9 cellular contexts compared by ENCODE assay signal in genomic region chr2:27736031-27736889, GRCh38. TPM values are rescaled to one million over a fixed set of nuclear protein-coding genes. Genes with fewer than 3 reads are reported as not detected.
DNase-seq lines count a peak whose midpoint lies in the region; ATAC-seq, FAIRE-seq and TF ChIP-seq lines count a peak whose summit lies in the region.
"Had no signal": no experiment of that assay in that cellular context is flagged by ENCODE, and none has a peak within 500 bp of the region (broad histone marks: within the 10 kb centered on the region; RNA-seq: fewer than 3 reads in every experiment).

No MANE protein-coding gene starts in this region.

- peak overlapping the region; percentile 10 for H3K18ac ChIP-seq in IMR-90 (ENCODE audit: low read depth, low read length)

- in situ Hi-C loops in IMR-90 (cut with MboI; ENCODE audit: low sequenced_read_pairs): no loop called here

- BruUV-seq in IMR-90 (replicated peaks; lab: Mats Ljungman, UMichigan): no TSS peak

- no peaks in the 10 kb centered on the region for H3K27me3 ChIP-seq in IMR-90 (ENCODE audit: control insufficient read depth, insufficient read depth, low read length)
- H3K27me3 ChIP-seq in keratinocyte (ENCODE audit: control insufficient read depth, extremely low read depth, insufficient read depth, low read length): no peaks in the 10 kb centered on the region
- no peaks in the 10 kb centered on the region for H3K27me3 ChIP-seq in smooth muscle cell (ENCODE audit: low read depth)
- H3K27me3 ChIP-seq: SJSA1 had no signal

- H3K4ac ChIP-seq in IMR-90 (ENCODE audit: low read depth, low read length): peak overlapping the region; percentile 78

- no peaks in the 10 kb centered on the region for H3K9me3 ChIP-seq in IMR-90 (ENCODE audit: control insufficient read depth, insufficient read depth, low read length)
- H3K9me3 ChIP-seq in keratinocyte (ENCODE audit: control insufficient read depth, low read depth, low read length): no peaks in the 10 kb centered on the region
- H3K9me3 ChIP-seq in smooth muscle cell (replicated peaks; ENCODE audit: low read depth): no peaks in the 10 kb centered on the region
- H3K9me3 ChIP-seq: SJSA1 had no signal

- H2AFZ ChIP-seq in IMR-90 (replicated peaks; ENCODE audit: low read length, poor library complexity) (peak overlapping the region; percentile 93), keratinocyte (ENCODE audit: control insufficient read depth, low read length) (peak overlapping the region; percentile 91), smooth muscle cell (ENCODE audit: low read depth) (peak overlapping the region; percentile 91)

- CTCF ChIA-PET in IMR-90 (lab: Yijun Ruan, JAX): interaction anchor here (0.8 kb wide), 1 partner anchor 502 kb away, joined by 3 read pairs; no protein-coding TSS in a partner anchor

- no peak for DNase-seq in IMR-90
- DNase-seq in keratinocyte (ENCODE audit: low read depth, low spot score): no peak
- DNase-seq in smooth muscle cell (lab: John Stamatoyannopoulos, UW; ENCODE audit: unreplicated experiment): no peak
- DNase-seq in NCI-H748 treated with DMSO at 0.1 percent for 48 hours (lab: John Stamatoyannopoulos, UW): no peak
- no peak for DNase-seq in Ammon's horn (ENCODE audit: low spot score)
- DNase-seq in stimulated activated CD8-positive, alpha-beta memory T cell treated with anti-CD3 and anti-CD28 coated beads, Interleukin-4, amount 100 ng/mL, for 48 hours: no peak
- DNase-seq in NCI-H1048 (lab: John Stamatoyannopoulos, UW): no peak

- H3F3A ChIP-seq in smooth muscle cell (ENCODE audit: low read depth): peaks cover 13% of the 10 kb centered on the region

- H3K9ac ChIP-seq in IMR-90 (ENCODE audit: low read depth, low read length) (no peak overlapping the region), keratinocyte (ENCODE audit: control insufficient read depth, extremely low read depth, insufficient read depth, low read length) (peak overlapping the region; percentile 71), smooth muscle cell (ENCODE audit: low read depth) (no peak overlapping the region)

- H3K36me3 ChIP-seq in IMR-90 (ENCODE audit: control insufficient read depth, insufficient read depth, low read length): no peaks in the 10 kb centered on the region
- H3K36me3 ChIP-seq in keratinocyte (ENCODE audit: control insufficient read depth in 2 of 2, extremely low read depth in 1 of 2, insufficient read depth in 2 of 2, low read length in 2 of 2): no peaks in the 10 kb centered on the region
- H3K36me3 ChIP-seq in smooth muscle cell (ENCODE audit: low read depth): no peaks in the 10 kb centered on the region
- H3K36me3 ChIP-seq: SJSA1 had no signal

- intact Hi-C loops in IMR-90 (cut with micrococcal nuclease): no loop called here

- 0 out of 2 replicates have a peak overlapping the region, but pooled peaks have one; percentile 29 for H2BK20ac ChIP-seq in IMR-90 (ENCODE audit: low read depth, low read length)

- TF ChIP-seq POLR2A in IMR-90 (IDR thresholded peaks at IDR 0.05; ENCODE audit: low read depth, low read length): no peak

- H2BK120ac ChIP-seq in IMR-90 (ENCODE audit: low read depth, low read length): peak overlapping the region; percentile 59

- H3K4me3 ChIP-seq in IMR-90 (ENCODE audit: insufficient read depth, low read depth, low read length): no peak overlapping the region
- peak overlapping the region in 2 of 3 experiments; percentile 17 to 63 for H3K4me3 ChIP-seq in keratinocyte (ENCODE audit: control insufficient read depth in 2 of 3, extremely low read depth in 1 of 3, insufficient read depth in 2 of 3, low read depth in 1 of 3, low read length in 3 of 3)
- H3K4me3 ChIP-seq in smooth muscle cell: peak overlapping the region; percentile 49
- H3K4me3 ChIP-seq: SJSA1 had no signal

- H3K9me1 ChIP-seq in IMR-90 (ENCODE audit: insufficient read depth, low read length) (peaks cover 4% of the 10 kb centered on the region), keratinocyte (ENCODE audit: control insufficient read depth, extremely low read depth, insufficient read depth, low read length) (no peaks in the 10 kb centered on the region)

- H2BK5ac ChIP-seq in IMR-90 (ENCODE audit: low read depth, low read length, poor library complexity, severe bottlenecking): no peak overlapping the region

- peak overlapping the region; percentile 74 for H2AK5ac ChIP-seq in IMR-90 (ENCODE audit: low read depth, low read length)

- no peak overlapping the region for H3K4me2 ChIP-seq in IMR-90 (ENCODE audit: low read depth, low read length)
- H3K4me2 ChIP-seq in keratinocyte (ENCODE audit: control insufficient read depth, extremely low read depth, insufficient read depth, low read depth, low read length): peak overlapping the region; percentile 92
- peak overlapping the region; percentile 89 for H3K4me2 ChIP-seq in smooth muscle cell

- H4K20me1 ChIP-seq in IMR-90 (ENCODE audit: insufficient read depth, low read length) (no peaks in the 10 kb centered on the region), keratinocyte (ENCODE audit: control insufficient read depth, extremely low read depth, insufficient read depth, low read length) (no peaks in the 10 kb centered on the region), smooth muscle cell (ENCODE audit: low read depth) (no peaks in the 10 kb centered on the region)

- H2AK9ac ChIP-seq in IMR-90 (replicated peaks; ENCODE audit: low read depth, low read length, poor library complexity): peak overlapping the region; percentile 90

- H4K91ac ChIP-seq in IMR-90 (ENCODE audit: insufficient read depth, low read depth, low read length): peak overlapping the region; percentile 36

- no peak overlapping the region for H3K56ac ChIP-seq in IMR-90 (ENCODE audit: extremely low read depth, insufficient read depth, low read length)

- no peak overlapping the region for H3K27ac ChIP-seq in IMR-90 (ENCODE audit: insufficient read depth, low read length)
- peak overlapping the region; percentile 70 for H3K27ac ChIP-seq in adipose tissue (ENCODE audit: low read depth, low read length)
- H3K27ac ChIP-seq in keratinocyte (ENCODE audit: control insufficient read depth, insufficient read depth, low read length): peak overlapping the region; percentile 62
- peak overlapping the region; percentile 86 for H3K27ac ChIP-seq in smooth muscle cell (ENCODE audit: low read depth)
- H3K27ac ChIP-seq: SJSA1 had no signal

- 100% methylated on average over 5 of the region's 10 CpGs; no CpG with 5 or more reads in 1 of the 2 experiments for WGBS in IMR-90 (ENCODE audit: extremely low coverage in 2 of 2, insufficient read length in 1 of 2), 2 experiments
- 82 to 89% (median 85%) methylated on average over 10 of the region's 10 CpGs for WGBS in adipose tissue, 3 donors
- 91% methylated on average over 10 of the region's 10 CpGs for WGBS in smooth muscle cell (ENCODE audit: low lambda C conversion rate)

- no peak for TF ChIP-seq CTCF in IMR-90 (conservative IDR thresholded peaks at IDR 0.05; ENCODE audit: low read depth, low read length)
- no peak for TF ChIP-seq CTCF in keratinocyte (optimal IDR thresholded peaks at IDR 0.05 in 1 of 3, IDR thresholded peaks at IDR 0.05 in 1 of 3, conservative IDR thresholded peaks at IDR 0.05 in 1 of 3; ENCODE audit: extremely low read depth in 1 of 3, insufficient read depth in 2 of 3, low read length in 3 of 3)
- TF ChIP-seq CTCF in smooth muscle cell (IDR thresholded peaks at IDR 0.05; ENCODE audit: borderline replicate concordance, insufficient read depth, poor library complexity, severe bottlenecking): no peak

- H2BK15ac ChIP-seq in IMR-90 (ENCODE audit: low read depth, low read length): peak overlapping the region; percentile 91; the same call in 2 of the 3 replicates

- no peak for ATAC-seq in IMR-90 (ENCODE audit: low read depth)

- POLR2A ChIA-PET in IMR-90 (lab: Charles Lee; ENCODE audit: unreplicated experiment): no interaction called here

- H3K79me2 ChIP-seq in keratinocyte (ENCODE audit: control insufficient read depth, insufficient read depth, low read length) (no peaks in the 10 kb centered on the region), smooth muscle cell (ENCODE audit: low read depth) (no peaks in the 10 kb centered on the region)

- H3K79me1 ChIP-seq in IMR-90 (ENCODE audit: low read depth in 1 of 2, low read length in 2 of 2): no peaks in the 10 kb centered on the region

- dilution Hi-C loops in IMR-90 (cut with HindIII; ENCODE audit: low sequenced_read_pairs, unreplicated experiment) (no loop called here), keratinocyte (cut with MboI; ENCODE audit: extremely low pct_ligation_motif_present, low sequenced_read_pairs) (no loop called here)

- no peak for TF ChIP-seq RAD21 in IMR-90 (IDR thresholded peaks at IDR 0.05; ENCODE audit: low read length)

- H3K14ac ChIP-seq in IMR-90 (replicated peaks; ENCODE audit: low read depth, low read length): peak overlapping the region; percentile 72

- H4K5ac ChIP-seq in IMR-90 (ENCODE audit: low read depth, low read length): peak overlapping the region; percentile 51

- peak overlapping the region; percentile 38 for H3K23ac ChIP-seq in IMR-90 (ENCODE audit: low read depth, low read length)

- H3K4me1 ChIP-seq in IMR-90 (ENCODE audit: control insufficient read depth, insufficient read depth, low read length) (peaks cover 9% of the 10 kb centered on the region), keratinocyte (ENCODE audit: control insufficient read depth, extremely low read depth, insufficient read depth, low read length) (peaks cover 34% of the 10 kb centered on the region), smooth muscle cell (ENCODE audit: low read depth) (peaks cover 13% of the 10 kb centered on the region)

- peak overlapping the region; percentile 79 to 88 for H4K8ac ChIP-seq in IMR-90 (ENCODE audit: low read depth in 2 of 2, low read length in 2 of 2)

- FAIRE-seq in keratinocyte (lab: Jason Lieb, UNC): no peak

RNA-seq across cellular contexts. Expression of gene MRPL33, which starts 35.3 kb away (rescaled TPM):
- 13.3 and 48.6 TPM in 2 replicates for total RNA-seq in IMR-90 (2012; rRNA removed)
- polyA plus RNA-seq in IMR-90 (2012; rRNA removed): 88.0 and 101 TPM in 2 replicates
- 10.5 and 17.0 TPM in 2 replicates for polyA plus RNA-seq in IMR-90 (2012; cell fraction: cytosol; rRNA removed)
- 2.6 and 31.4 TPM in 2 replicates for polyA plus RNA-seq in IMR-90 (2012; cell fraction: nucleus; rRNA removed; ENCODE audit: low replicate concordance)
- 100 to 1,000 TPM in 2 of 3 donors, 10 to 100 TPM in 1; 86.4 to 196 (median 169) TPM for polyA plus RNA-seq in adipose tissue
- polyA plus RNA-seq in keratinocyte: 51.9 to 110 TPM (median 94.4 TPM) in 3 replicates
- polyA plus RNA-seq in keratinocyte (2011; ENCODE audit: low read depth): 184 TPM
- polyA plus RNA-seq in keratinocyte (2011; cell fraction: cytosol; rRNA removed): 99.0 and 109 TPM in 2 replicates
- 27.6 and 50.4 TPM in 2 replicates for polyA plus RNA-seq in keratinocyte (2011; cell fraction: nucleus; rRNA removed)
- 87.9 and 140 TPM in 2 replicates for polyA plus RNA-seq in keratinocyte (2012; ENCODE audit: low replicate concordance)
- polyA minus RNA-seq in keratinocyte: 0.82 to 7.8 TPM (median 2.7 TPM) in 3 replicates
- 10.9 TPM for polyA minus RNA-seq in keratinocyte (2011; cell fraction: cytosol; rRNA and poly(A)+ RNA removed)
- polyA minus RNA-seq in keratinocyte (2011; cell fraction: nucleus; rRNA and poly(A)+ RNA removed): 9.3 and 11.8 TPM in 2 replicates
- total RNA-seq in smooth muscle cell: 94.5 and 142 TPM in 2 replicates
- 192 and 193 TPM in 2 replicates for polyA plus RNA-seq in smooth muscle cell
